15 cellular contexts compared by ENCODE assay signal in the genomic region with DNA sequence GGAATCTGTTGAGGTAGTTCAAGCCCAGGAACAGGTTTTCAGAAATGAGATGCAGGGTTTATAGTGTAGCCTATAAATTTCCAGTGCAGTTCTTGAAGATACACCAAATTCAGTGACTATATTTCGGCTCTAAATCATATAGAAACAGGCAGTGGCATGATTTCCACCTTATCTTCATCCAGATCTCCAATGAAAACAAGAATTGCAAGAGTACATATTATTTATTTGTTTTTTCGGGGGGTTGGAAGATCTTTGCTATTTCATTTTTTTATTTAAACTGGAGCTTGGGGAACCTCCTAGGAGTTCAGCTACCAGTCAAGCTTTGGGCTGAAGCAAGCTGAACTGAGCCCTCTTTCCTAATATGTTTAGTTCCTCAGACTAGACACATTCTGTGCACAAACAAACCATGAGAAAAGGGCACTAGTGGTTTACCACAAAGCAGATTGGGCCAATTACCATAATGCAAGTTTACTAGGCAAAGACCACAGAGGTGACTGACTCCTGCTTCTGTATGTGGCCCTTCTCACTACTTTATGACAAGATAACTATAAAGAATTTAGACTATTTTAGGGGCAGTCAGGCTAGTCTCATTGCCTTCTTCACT.
A peak's percentile ranks its signal among the peaks of the same experiment; 100 is the strongest.
DNase-seq lines count a peak whose midpoint lies in the region; ATAC-seq and TF ChIP-seq lines count a peak whose summit lies in the region.
"Had no signal": no experiment of that assay in that cellular context is flagged by ENCODE, and none has a peak within 500 bp of the region (broad histone marks: within the 10 kb centered on the region; RNA-seq: fewer than 3 reads in every experiment).

No MANE protein-coding gene starts in this region.

- no peak for TF ChIP-seq POLR2A in erythroblast (IDR thresholded peaks at IDR 0.05; ENCODE audit: low read length)

- DNase-seq in astrocyte of the spinal cord (ENCODE audit: low read depth, low spot score): peak; percentile 59
- peak; percentile 13 for DNase-seq in non-pigmented ciliary epithelial cell (ENCODE audit: low read depth)
- DNase-seq in NCI-H524 treated with DMSO at 0.1 percent for 48 hours (lab: John Stamatoyannopoulos, UW): no peak
- no peak for DNase-seq in activated CD4-positive, CD25-positive, alpha-beta regulatory T cell (lab: John Stamatoyannopoulos, UW)
- DNase-seq in erythroblast (lab: John Stamatoyannopoulos, UW): no peak
- no peak for DNase-seq in caudate nucleus (lab: John Stamatoyannopoulos, UW)
- DNase-seq: CD4-positive, alpha-beta memory T cell; H9; natural killer cell; NCI-H345; SHP77; stimulated activated CD8-positive, alpha-beta memory T cell treated with anti-CD3 and anti-CD28 coated beads, Interleukin-4, amount 100 ng/mL, for 48 hours had no signal

- H3K4me3 ChIP-seq in astrocyte of the spinal cord (ENCODE audit: low read depth, low read length): no peak overlapping the region

- no peak overlapping the region for H3K27ac ChIP-seq in caudate nucleus (ENCODE audit: low read depth, low read length)

- ATAC-seq in GM18520 (IDR thresholded peaks at IDR 0.05; ENCODE audit: unreplicated experiment) (peak; percentile 95), HG03469 (IDR thresholded peaks at IDR 0.05; ENCODE audit: unreplicated experiment) (peak; percentile 72)
- ATAC-seq: activated CD4-positive, CD25-positive, alpha-beta regulatory T cell treated with anti-CD3 and anti-CD28 coated beads, Interleukin-2, amount 50 U/mL, for 24 hours had no signal

- TF ChIP-seq CTCF in astrocyte of the spinal cord (IDR thresholded peaks at IDR 0.05; ENCODE audit: low read depth, low read length): no peak

- in situ Hi-C loops in astrocyte of the spinal cord (cut with HindIII; ENCODE audit: low sequenced_read_pairs): no loop called here

Comparison
In these comparisons a context has a peak if more than half of its experiments do, and no peak if none do; other contexts are left out.
1. DNase-seq: peak in astrocyte of the spinal cord (single experiment) and non-pigmented ciliary epithelial cell (single experiment); none in NCI-H524 treated with DMSO at 0.1 percent for 48 hours (single experiment), activated CD4-positive, CD25-positive, alpha-beta regulatory T cell (0 of 4), erythroblast (0 of 2) and caudate nucleus (0 of 61).